In genomic region chr2:196546151-196546919, GRCh38 we compare ENCODE assay signal across 15 cellular contexts.
"Had no signal": no experiment of that assay in that cellular context is flagged by ENCODE, and none has a peak within 500 bp of the region (broad histone marks: within the 10 kb centered on the region; RNA-seq: fewer than 3 reads in every experiment).

No MANE protein-coding gene starts in this region.

- ATAC-seq: lower lobe of right lung; naive thymus-derived CD8-positive, alpha-beta T cell; sciatic nerve; stimulated activated effector memory CD8-positive, alpha-beta T cell treated with anti-CD3 and anti-CD28 coated beads, Interleukin-12 subunit alpha, Interleukin-12 subunit beta, amount 100 ng/mL, for 72 hours had no signal

- H3K9me3 Mint-ChIP-seq: dendritic cell treated with granulocyte-macrophage colony-stimulating factor and Interleukin-4, amounts not matched to agents 40 ng/mL and 50 ng/mL, for 4 days; stimulated activated effector memory CD8-positive, alpha-beta T cell treated with anti-CD3 and anti-CD28 coated beads, Interleukin-12 subunit alpha, Interleukin-12 subunit beta, amount 100 ng/mL, for 72 hours had no signal

- H3K27ac Mint-ChIP-seq: activated naive CD8-positive, alpha-beta T cell; dendritic cell treated with granulocyte-macrophage colony-stimulating factor and Interleukin-4, amounts not matched to agents 40 ng/mL and 50 ng/mL, for 4 days; naive thymus-derived CD8-positive, alpha-beta T cell; stimulated activated effector memory CD8-positive, alpha-beta T cell treated with anti-CD3 and anti-CD28 coated beads, Interleukin-12 subunit alpha, Interleukin-12 subunit beta, amount 100 ng/mL, for 72 hours had no signal

- H3K4me1 Mint-ChIP-seq: naive thymus-derived CD8-positive, alpha-beta T cell; stimulated activated effector memory CD8-positive, alpha-beta T cell treated with anti-CD3 and anti-CD28 coated beads, Interleukin-12 subunit alpha, Interleukin-12 subunit beta, amount 100 ng/mL, for 72 hours had no signal

- H3K4me3 Mint-ChIP-seq: activated naive CD8-positive, alpha-beta T cell; dendritic cell treated with granulocyte-macrophage colony-stimulating factor and Interleukin-4, amounts not matched to agents 40 ng/mL and 50 ng/mL, for 4 days; naive thymus-derived CD8-positive, alpha-beta T cell; stimulated activated effector memory CD8-positive, alpha-beta T cell treated with anti-CD3 and anti-CD28 coated beads, Interleukin-12 subunit alpha, Interleukin-12 subunit beta, amount 100 ng/mL, for 72 hours had no signal

- DNase-seq: activated CD4-positive, alpha-beta T cell treated with anti-CD3 and anti-CD28 coated beads, Interleukin-2, amount 50 U/mL, for 48 hours; activated gamma-delta T cell treated with Interleukin-2 at 50 U/mL for 16 hours; effector CD8-positive, alpha-beta T cell; hippocampal formation; lower lobe of right lung; naive thymus-derived CD8-positive, alpha-beta T cell; ovary; stimulated activated CD4-positive, alpha-beta T cell treated with anti-CD3 and anti-CD28 coated beads, Interleukin-4, amount 100 ng/mL, for 24 hours; stomach; testis; upper lobe of left lung had no signal

- H3K36me3 Mint-ChIP-seq: activated naive CD8-positive, alpha-beta T cell; naive thymus-derived CD8-positive, alpha-beta T cell; stimulated activated effector memory CD8-positive, alpha-beta T cell treated with anti-CD3 and anti-CD28 coated beads, Interleukin-12 subunit alpha, Interleukin-12 subunit beta, amount 100 ng/mL, for 72 hours had no signal
